In genomic region chr2:38149533-38149932, GRCh38 we compare ENCODE assay signal across 26 cellular contexts.
DNase-seq lines count a peak whose midpoint lies in the region; ATAC-seq, FAIRE-seq and TF ChIP-seq lines count a peak whose summit lies in the region.
"Had no signal": no experiment of that assay in that cellular context is flagged by ENCODE, and none has a peak within 500 bp of the region (broad histone marks: within the 10 kb centered on the region; RNA-seq: fewer than 3 reads in every experiment).

No MANE protein-coding gene starts in this region.

- H3K27me3 ChIP-seq in PC-9 (ENCODE audit: insufficient read depth, low read depth) (no peaks in the 10 kb centered on the region), right atrium auricular region (no peaks in the 10 kb centered on the region), psoas muscle (ENCODE audit: insufficient read depth in 3 of 3, low read length in 2 of 3) (no peaks in the 10 kb centered on the region), pancreas (no peaks in the 10 kb centered on the region)
- H3K27me3 ChIP-seq: Peyer's patch, SJSA1 had no signal

- CTCF ChIA-PET in PC-9 (lab: Charles Lee): no interaction called here

- no peak for FAIRE-seq in pancreas (lab: Jason Lieb, UNC)
- FAIRE-seq: bronchial epithelial cell, colon, GM18507 had no signal

- H3K9me3 Mint-ChIP-seq in CD14-positive monocyte: peaks cover 0 to 7% (median 2%) of the 10 kb centered on the region in 7 donors
- H3K9me3 Mint-ChIP-seq: activated T-helper 1 cell treated with anti-CD3 and anti-CD28 coated beads, Interleukin-12 subunit alpha, Interleukin-12 subunit beta, Interleukin-2, Interleukin-4 antibody, amounts not matched to agents 30 ng/mL and 10 ng/mL and 1 ng/mL, durations not matched to agents 14 hours and 24 hours and 36 hours had no signal

- peaks cover 68% of the 10 kb centered on the region for H3K4me1 Mint-ChIP-seq in CD14-positive monocyte
- H3K4me1 Mint-ChIP-seq: naive B cell had no signal

- 45 to 92% (median 48%) methylated on average over 2 of the region's 2 CpGs for WGBS in psoas muscle, 3 donors
- 89% methylated on average over 2 of the region's 2 CpGs for WGBS in pancreas, 2 donors

- H3K36me3 Mint-ChIP-seq in CD14-positive monocyte: peaks cover 15 to 28% of the 10 kb centered on the region in 2 donors
- H3K36me3 Mint-ChIP-seq: naive B cell had no signal

- no peaks in the 10 kb centered on the region for H3K9me3 ChIP-seq in PC-9 (ENCODE audit: insufficient read depth, low read depth)
- no peaks in the 10 kb centered on the region for H3K9me3 ChIP-seq in right atrium auricular region
- no peaks in the 10 kb centered on the region for H3K9me3 ChIP-seq in psoas muscle
- no peaks in the 10 kb centered on the region for H3K9me3 ChIP-seq in pancreas
- H3K9me3 ChIP-seq: Peyer's patch, SJSA1 had no signal

- POLR2A ChIA-PET in PC-9 (lab: Charles Lee; ENCODE audit: unreplicated experiment): no interaction called here

- no peak overlapping the region for H3K4me2 ChIP-seq in PC-9
- H3K4me2 ChIP-seq: KMS-11 had no signal

- H3K27ac ChIP-seq in PC-9 (peak overlapping the region; percentile 96), right atrium auricular region (no peak overlapping the region), psoas muscle (no peak overlapping the region), pancreas (no peak overlapping the region)
- H3K27ac ChIP-seq: KMS-11, Peyer's patch, SJSA1 had no signal

- TF ChIP-seq CTCF in CD14-positive monocyte (IDR thresholded peaks at IDR 0.05): no peak
- TF ChIP-seq CTCF in PC-9 (conservative IDR thresholded peaks at IDR 0.05): no peak
- TF ChIP-seq CTCF in right atrium auricular region (IDR thresholded peaks at IDR 0.05): no peak
- TF ChIP-seq CTCF in psoas muscle (IDR thresholded peaks at IDR 0.05): no peak
- no peak for TF ChIP-seq CTCF in pancreas (IDR thresholded peaks at IDR 0.05)

- no peak overlapping the region for H3K4me3 Mint-ChIP-seq in CD14-positive monocyte
- H3K4me3 Mint-ChIP-seq: activated T-helper 1 cell treated with anti-CD3 and anti-CD28 coated beads, Interleukin-12 subunit alpha, Interleukin-12 subunit beta, Interleukin-2, Interleukin-4 antibody, amounts not matched to agents 30 ng/mL and 10 ng/mL and 1 ng/mL, durations not matched to agents 14 hours and 24 hours and 36 hours; naive B cell had no signal

- ATAC-seq in psoas muscle (peak in 2 of 4 donors; percentile 31 to 42), pancreas (no peak), HG02981 (IDR thresholded peaks at IDR 0.05; ENCODE audit: unreplicated experiment) (no peak)

- H3F3A ChIP-seq in PC-9 (ENCODE audit: insufficient read depth, low read depth): peaks cover 40% of the 10 kb centered on the region

- no peaks in the 10 kb centered on the region for H3K79me2 ChIP-seq in PC-9 (ENCODE audit: low read depth)

- intact Hi-C loops in CD14-positive monocyte (cut with micrococcal nuclease): loop anchor here in 1 of 2 donors (5.0 kb wide), 1 partner anchor 33 kb away; no protein-coding TSS in a partner anchor
- intact Hi-C loops in PC-9 (cut with micrococcal nuclease; ENCODE audit: unreplicated experiment): no loop called here
- intact Hi-C loops in psoas muscle (cut with DNase I): no loop called here
- intact Hi-C loops in pancreas (cut with DNase I): no loop called here

- peaks cover 48% of the 10 kb centered on the region for H3K4me1 ChIP-seq in PC-9 (replicated peaks; ENCODE audit: insufficient read depth)
- H3K4me1 ChIP-seq in right atrium auricular region: peaks cover 0 to 17% of the 10 kb centered on the region in 2 donors
- no peaks in the 10 kb centered on the region for H3K4me1 ChIP-seq in psoas muscle
- H3K4me1 ChIP-seq in pancreas: peaks cover 0 to 3% (median 0%) of the 10 kb centered on the region in 3 donors
- H3K4me1 ChIP-seq: Peyer's patch had no signal

- BruUV-seq in PC-9 (replicated peaks; lab: Mats Ljungman, UMichigan): no TSS peak

- H3K36me3 ChIP-seq in PC-9 (ENCODE audit: low read depth): no peaks in the 10 kb centered on the region
- H3K36me3 ChIP-seq in right atrium auricular region: no peaks in the 10 kb centered on the region
- no peaks in the 10 kb centered on the region for H3K36me3 ChIP-seq in psoas muscle (ENCODE audit: insufficient read depth in 1 of 2, low read depth in 1 of 2)
- no peaks in the 10 kb centered on the region for H3K36me3 ChIP-seq in pancreas
- H3K36me3 ChIP-seq: Peyer's patch, SJSA1 had no signal

- H3K9me2 ChIP-seq in PC-9 (ENCODE audit: insufficient read depth): no peaks in the 10 kb centered on the region

- no peaks in the 10 kb centered on the region for H4K20me1 ChIP-seq in PC-9 (ENCODE audit: insufficient read depth)

- H3K27me3 Mint-ChIP-seq in CD14-positive monocyte (ENCODE audit: low read depth in 3 of 3): no peaks in the 10 kb centered on the region

- peak overlapping the region in 5 of 7 donors; percentile 98 to 99 (median 98) for H3K27ac Mint-ChIP-seq in CD14-positive monocyte
- H3K27ac Mint-ChIP-seq: activated T-helper 1 cell treated with anti-CD3 and anti-CD28 coated beads, Interleukin-12 subunit alpha, Interleukin-12 subunit beta, Interleukin-2, Interleukin-4 antibody, amounts not matched to agents 30 ng/mL and 10 ng/mL and 1 ng/mL, durations not matched to agents 14 hours and 24 hours and 36 hours had no signal

- DNase-seq in CD14-positive monocyte (ENCODE audit: low spot score) (no peak), PC-9 (no peak), right atrium auricular region (ENCODE audit: low spot score) (peak; percentile 70), psoas muscle (peak; percentile 37 to 63), activated gamma-delta T cell (lab: John Stamatoyannopoulos, UW) (no peak), pancreas (no peak), SIG-M5 (lab: John Stamatoyannopoulos, UW) (no peak)
- DNase-seq: activated CD4-positive, alpha-beta T cell treated with anti-CD3 and anti-CD28 coated beads, Interleukin-2, amount 50 U/mL, for 48 hours; activated naive CD4-positive, alpha-beta T cell treated with anti-CD3 and anti-CD28 coated beads, Interleukin-2, amount 50 U/mL, for 16 hours; Calu3; effector CD8-positive, alpha-beta T cell; foreskin fibroblast; head of caudate nucleus; naive B cell; NCI-H524; nucleus accumbens; Peyer's patch; stimulated activated CD4-positive, alpha-beta T cell treated with anti-CD3 and anti-CD28 coated beads, Interleukin-2, amount 100 ng/mL, for 48 hours; T-helper 1 cell had no signal

- H3K4me3 ChIP-seq in PC-9 (no peak overlapping the region), right atrium auricular region (no peak overlapping the region), psoas muscle (no peak overlapping the region), pancreas (no peak overlapping the region)
- H3K4me3 ChIP-seq: Peyer's patch, SJSA1 had no signal

- no peak overlapping the region for H2AFZ ChIP-seq in PC-9

Comparison
In these comparisons a context has a peak if more than half of its experiments do, and no peak if none do; other contexts are left out.
1. DNase-seq: peak in right atrium auricular region (single experiment) and psoas muscle (2 of 2); none in CD14-positive monocyte (single experiment), PC-9 (0 of 2), activated gamma-delta T cell (single experiment), pancreas (0 of 6) and SIG-M5 (single experiment).